In the genomic region with DNA sequence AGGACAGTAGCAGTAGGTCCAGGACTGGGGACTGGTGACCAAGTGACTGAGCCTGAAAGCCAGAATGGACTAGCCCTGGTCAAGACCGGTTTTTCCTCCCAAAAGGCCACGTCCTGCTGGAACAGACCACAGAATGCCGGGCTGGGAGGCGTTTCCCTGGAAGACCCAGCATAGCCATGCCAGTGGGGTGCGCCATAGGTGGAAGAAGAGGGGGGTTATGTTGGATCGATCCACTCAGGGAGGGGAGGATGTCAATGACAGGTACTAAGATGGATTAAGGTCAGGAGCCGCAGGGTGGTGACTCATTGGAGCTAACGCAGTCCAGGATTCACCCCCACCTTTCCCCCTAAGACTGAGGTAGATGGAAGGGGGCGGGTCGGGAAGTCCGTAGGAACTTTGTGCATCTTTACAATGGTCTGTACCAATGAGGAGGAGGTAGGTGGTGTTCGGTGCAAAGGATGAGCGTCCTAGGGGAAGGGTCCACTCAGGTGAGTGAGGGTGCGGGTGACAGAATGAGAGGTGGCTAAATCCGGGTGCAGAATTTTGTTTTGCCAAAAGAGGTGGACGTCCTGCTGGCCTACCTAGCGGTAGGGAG, we compare ENCODE assay signal across 9 cellular contexts. TPM values are rescaled to one million over a fixed set of nuclear protein-coding genes. Genes with fewer than 3 reads are reported as not detected.
DNase-seq lines count a peak whose midpoint lies in the region; ATAC-seq and TF ChIP-seq lines count a peak whose summit lies in the region.
"Had no signal": no experiment of that assay in that cellular context is flagged by ENCODE, and none has a peak within 500 bp of the region (broad histone marks: within the 10 kb centered on the region; RNA-seq: fewer than 3 reads in every experiment).

No MANE protein-coding gene starts in this region.

- H3K27ac Mint-ChIP-seq in activated B cell treated with CpG ODN at 0.5 μM for 24 hours, result peak overlapping the region; percentile 41
- H3K27ac Mint-ChIP-seq in stimulated activated effector memory CD8-positive, alpha-beta T cell treated with anti-CD3 and anti-CD28 coated beads, Interleukin-12 subunit alpha, Interleukin-12 subunit beta, amount 100 ng/mL, for 72 hours, result peak overlapping the region; percentile 80

- intact Hi-C loops in activated B cell treated with CpG ODN at 0.5 μM for 24 hours (cut with micrococcal nuclease), result no loop called here

- H3K9me3 Mint-ChIP-seq in activated B cell treated with CpG ODN at 0.5 μM for 24 hours, result no peaks in the 10 kb centered on the region
- peaks cover 5% of the 10 kb centered on the region for H3K9me3 Mint-ChIP-seq in stimulated activated effector memory CD8-positive, alpha-beta T cell treated with anti-CD3 and anti-CD28 coated beads, Interleukin-12 subunit alpha, Interleukin-12 subunit beta, amount 100 ng/mL, for 72 hours

- peaks cover 45% of the 10 kb centered on the region for H3K36me3 Mint-ChIP-seq in activated B cell treated with CpG ODN at 0.5 μM for 24 hours (ENCODE audit: low read depth)
- peaks cover 67% of the 10 kb centered on the region for H3K36me3 Mint-ChIP-seq in stimulated activated effector memory CD8-positive, alpha-beta T cell treated with anti-CD3 and anti-CD28 coated beads, Interleukin-12 subunit alpha, Interleukin-12 subunit beta, amount 100 ng/mL, for 72 hours

- peak overlapping the region; percentile 56 for H3K4me3 ChIP-seq in iPS-11a (ENCODE audit: low read depth, low read length)

- H3K4me3 Mint-ChIP-seq in activated B cell treated with CpG ODN at 0.5 μM for 24 hours, result no peak overlapping the region
- peak overlapping the region; percentile 8 for H3K4me3 Mint-ChIP-seq in stimulated activated effector memory CD8-positive, alpha-beta T cell treated with anti-CD3 and anti-CD28 coated beads, Interleukin-12 subunit alpha, Interleukin-12 subunit beta, amount 100 ng/mL, for 72 hours

- POLR2A ChIA-PET in activated B cell treated with CpG ODN at 0.5 μM for 24 hours (lab: Charles Lee), result interaction anchor here (0.5 to 2.4 kb wide), 5 partner anchors 12 to 190 kb away, joined by 3 to 6 read pairs (median 4); no protein-coding TSS in a partner anchor

- DNase-seq in NCI-H2227 (lab: John Stamatoyannopoulos, UW; ENCODE audit: unreplicated experiment) (peak; percentile 18), NCI-H2227 treated with DMSO at 0.1 percent for 48 hours (lab: John Stamatoyannopoulos, UW) (no peak), activated B cell treated with CpG ODN at 0.5 μM for 24 hours (no peak), SIG-M5 (lab: John Stamatoyannopoulos, UW) (no peak), NOMO-1 treated with DMSO at 0.1 percent for 48 hours (lab: John Stamatoyannopoulos, UW; ENCODE audit: unreplicated experiment) (no peak)
- DNase-seq in stimulated activated effector memory CD8-positive, alpha-beta T cell treated with anti-CD3 and anti-CD28 coated beads, Interleukin-12 subunit alpha, Interleukin-12 subunit beta, amount 100 ng/mL, for 72 hours (ENCODE audit: low spot score in 2 of 2), result no peak
- DNase-seq: GOT3 had no signal

- peaks cover 30% of the 10 kb centered on the region for H3K4me1 Mint-ChIP-seq in activated B cell treated with CpG ODN at 0.5 μM for 24 hours
- peaks cover 22% of the 10 kb centered on the region for H3K4me1 Mint-ChIP-seq in stimulated activated effector memory CD8-positive, alpha-beta T cell treated with anti-CD3 and anti-CD28 coated beads, Interleukin-12 subunit alpha, Interleukin-12 subunit beta, amount 100 ng/mL, for 72 hours

- CTCF ChIA-PET in activated B cell treated with CpG ODN at 0.5 μM for 24 hours (lab: Charles Lee), result interaction anchor here (2.2 kb wide), 1 partner anchor 30 kb away, joined by 7 read pairs; no protein-coding TSS in a partner anchor

- ATAC-seq in activated B cell treated with CpG ODN at 0.5 μM for 24 hours (ENCODE audit: low read depth) (no peak), HG02571 (IDR thresholded peaks at IDR 0.05; ENCODE audit: unreplicated experiment) (no peak)
- no peak for ATAC-seq in stimulated activated effector memory CD8-positive, alpha-beta T cell treated with anti-CD3 and anti-CD28 coated beads, Interleukin-12 subunit alpha, Interleukin-12 subunit beta, amount 100 ng/mL, for 72 hours

- no peak for TF ChIP-seq CTCF in activated B cell treated with CpG ODN at 0.5 μM for 24 hours (IDR thresholded peaks at IDR 0.05)

- H3K27me3 Mint-ChIP-seq in activated B cell treated with CpG ODN at 0.5 μM for 24 hours, result no peaks in the 10 kb centered on the region

RNA-seq across cellular contexts. Expression of a gene that starts 21.0 kb away (rescaled TPM):
- total RNA-seq in activated B cell treated with CpG ODN at 0.5 μM for 24 hours, result 294 and 300 TPM in 2 replicates

RNA-seq across cellular contexts. Expression of a gene that starts 30.0 kb away (rescaled TPM):
- 0.80 and 1.4 TPM in 2 replicates for total RNA-seq in activated B cell treated with CpG ODN at 0.5 μM for 24 hours

RNA-seq across cellular contexts. Expression of a gene that starts 31.4 kb away (rescaled TPM):
- total RNA-seq in activated B cell treated with CpG ODN at 0.5 μM for 24 hours, result 1.2 and 1.5 TPM in 2 replicates

RNA-seq across cellular contexts. Expression of a gene that starts 56.4 kb away (rescaled TPM):
- total RNA-seq in activated B cell treated with CpG ODN at 0.5 μM for 24 hours, result 12.0 and 14.4 TPM in 2 replicates
